ENCODE assay signal across 13 cellular contexts in genomic region chrX:356385-357034, GRCh38. TPM values are rescaled to one million over a fixed set of nuclear protein-coding genes. Genes with fewer than 3 reads are reported as not detected.
DNase-seq lines count a peak whose midpoint lies in the region; ATAC-seq and TF ChIP-seq lines count a peak whose summit lies in the region.
"Had no signal": no experiment of that assay in that cellular context is flagged by ENCODE, and none has a peak within 500 bp of the region (broad histone marks: within the 10 kb centered on the region; RNA-seq: fewer than 3 reads in every experiment).

No MANE protein-coding gene starts in this region.

- POLR2A ChIA-PET in T-cell (lab: Charles Lee), result no interaction called here

- peaks cover 0 to 40% (median 22%) of the 10 kb centered on the region in 9 donors for H3K36me3 ChIP-seq in heart right ventricle
- H3K36me3 ChIP-seq in upper lobe of right lung, result no peaks in the 10 kb centered on the region

- H3K9me3 ChIP-seq in heart right ventricle, result peaks cover 0 to 33% (median 10%) of the 10 kb centered on the region in 11 donors
- H3K9me3 ChIP-seq in upper lobe of right lung, result peaks cover 9% of the 10 kb centered on the region

- H3K27me3 Mint-ChIP-seq in T-cell, result no peaks in the 10 kb centered on the region
- no peaks in the 10 kb centered on the region for H3K27me3 Mint-ChIP-seq in glutamatergic neuron (ENCODE audit: unreplicated experiment)

- peaks cover 0 to 11% (median 0%) of the 10 kb centered on the region in 9 donors for H3K4me1 ChIP-seq in heart right ventricle
- H3K4me1 ChIP-seq in upper lobe of right lung, result no peaks in the 10 kb centered on the region

- H3K4me1 Mint-ChIP-seq in T-cell (peaks cover 26 to 29% (median 27%) of the 10 kb centered on the region in 3 donors), glutamatergic neuron (ENCODE audit: low read depth, unreplicated experiment) (no peaks in the 10 kb centered on the region)

- H3K4me3 Mint-ChIP-seq in T-cell (peak overlapping the region in 2 of 3 donors; percentile 8 to 69), glutamatergic neuron (ENCODE audit: unreplicated experiment) (no peak overlapping the region)
- H3K4me3 Mint-ChIP-seq: CD14-positive monocyte, nephron had no signal

- H3K27me3 ChIP-seq in heart right ventricle, result no peaks in the 10 kb centered on the region
- no peaks in the 10 kb centered on the region for H3K27me3 ChIP-seq in upper lobe of right lung

- H3K27ac ChIP-seq in heart right ventricle, result peak overlapping the region in 1 of 10 donors; percentile 72
- H3K27ac ChIP-seq in upper lobe of right lung, result no peak overlapping the region
- H3K27ac ChIP-seq: coronary artery had no signal

- H3K4me3 ChIP-seq in heart right ventricle (no peak overlapping the region), foreskin fibroblast (ENCODE audit: low read depth in 1 of 2, low read length in 2 of 2) (no peak overlapping the region), upper lobe of right lung (no peak overlapping the region)
- H3K4me3 ChIP-seq: coronary artery had no signal

- TF ChIP-seq CTCF in heart right ventricle (IDR thresholded peaks at IDR 0.05) (no peak), foreskin fibroblast (IDR thresholded peaks at IDR 0.05; ENCODE audit: low read depth, low read length) (no peak), upper lobe of right lung (IDR thresholded peaks at IDR 0.05) (no peak), glutamatergic neuron (IDR thresholded peaks at IDR 0.05; ENCODE audit: partially characterized antibody, unreplicated experiment) (no peak)

- H3K36me3 Mint-ChIP-seq in T-cell, result peaks cover 50% of the 10 kb centered on the region
- peaks cover 10% of the 10 kb centered on the region for H3K36me3 Mint-ChIP-seq in glutamatergic neuron (ENCODE audit: unreplicated experiment)

- no peak for ATAC-seq in left ventricle myocardium superior
- ATAC-seq in heart right ventricle, result no peak
- no peak for ATAC-seq in T-cell (replicated peaks in 1 of 4)
- ATAC-seq in upper lobe of right lung, result no peak
- no peak for ATAC-seq in sciatic nerve
- no peak for ATAC-seq in GM21825 (IDR thresholded peaks at IDR 0.05; ENCODE audit: unreplicated experiment)

- intact Hi-C loops in left ventricle myocardium superior (cut with micrococcal nuclease) (no loop called here), heart right ventricle (cut with DNase I) (no loop called here), upper lobe of right lung (cut with DNase I) (no loop called here), sciatic nerve (cut with DNase I) (no loop called here)

- DNase-seq in left ventricle myocardium superior, result peak; percentile 9
- DNase-seq in heart right ventricle, result no peak
- no peak for DNase-seq in T-cell
- DNase-seq in foreskin fibroblast, result peak; percentile 76 to 87
- peak; percentile 27 for DNase-seq in upper lobe of right lung
- no peak for DNase-seq in sciatic nerve (ENCODE audit: low spot score)
- DNase-seq in glutamatergic neuron, result no peak
- DNase-seq: foreskin melanocyte, NCI-H2081 treated with DMSO at 0.1 percent for 48 hours had no signal

- H3K9me3 Mint-ChIP-seq in T-cell, result peaks cover 0 to 13% (median 3%) of the 10 kb centered on the region in 3 donors
- H3K9me3 Mint-ChIP-seq in glutamatergic neuron (ENCODE audit: unreplicated experiment), result peaks cover 11% of the 10 kb centered on the region

- CTCF ChIA-PET in T-cell (lab: Charles Lee), result no interaction called here

- H3K27ac Mint-ChIP-seq in T-cell, result peak overlapping the region; percentile 89 to 95
- no peak overlapping the region for H3K27ac Mint-ChIP-seq in glutamatergic neuron (ENCODE audit: unreplicated experiment)

- 91 to 93% methylated on average over 17 of the region's 17 CpGs for WGBS in heart right ventricle, 2 donors

RNA-seq across cellular contexts. Expression of gene PPP2R3B, which starts 30.2 kb away (rescaled TPM):
- 194 TPM for total RNA-seq in left ventricle myocardium superior
- 100 to 1,000 TPM in 8 of 10 donors, 10 to 100 TPM in 2; 88.3 to 173 (median 128) TPM for total RNA-seq in heart right ventricle
- 100 to 1,000 TPM in 1 of 2 donors, 10 to 100 TPM in 1; 73.9 to 362 TPM for polyA plus RNA-seq in heart right ventricle
- 10 to 100 TPM; 30.5 to 56.5 (median 46.6) TPM for total RNA-seq in T-cell
- 12.8 TPM for total RNA-seq in upper lobe of right lung
- 35.4 TPM for total RNA-seq in sciatic nerve
- 36.1 TPM for total RNA-seq in glutamatergic neuron (ENCODE audit: unreplicated experiment)

RNA-seq across cellular contexts. Expression of gene GTPBP6, which starts 37.9 kb away (rescaled TPM):
- total RNA-seq in left ventricle myocardium superior (51.9 TPM), heart right ventricle (10 to 100 TPM; 29.8 to 55.4 (median 46.3) TPM), T-cell (100 to 1,000 TPM in 3 of 5 donors, 10 to 100 TPM in 2; 58.8 to 112 (median 111) TPM), upper lobe of right lung (55.1 TPM), sciatic nerve (43.1 TPM), glutamatergic neuron (ENCODE audit: unreplicated experiment) (52.3 TPM)
- polyA plus RNA-seq in heart right ventricle, result 100 to 1,000 TPM in 1 of 2 donors, 10 to 100 TPM in 1; 44.0 to 103 TPM

Comparison
In these comparisons a context has a peak if more than half of its experiments do, and no peak if none do; other contexts are left out.
1. DNase-seq: peak in left ventricle myocardium superior (single experiment), foreskin fibroblast (2 of 2) and upper lobe of right lung (single experiment); none in heart right ventricle (0 of 2), T-cell (0 of 34), sciatic nerve (single experiment) and glutamatergic neuron (single experiment).